1 cellular context compared by ENCODE assay signal in genomic region chr17:67378444-67379250, GRCh38.
TF ChIP-seq lines count a peak whose summit lies in the region.

No MANE protein-coding gene starts in this region.

TF ChIP-seq in HepG2, 621 proteins besides CTCF, POLR2A, EP300 and RAD21 (continued from another document and continues in another):
- TF ChIP-seq ZSCAN5A (CRISPR knock-in tag; IDR thresholded peaks at IDR 0.05; ENCODE audit: borderline replicate concordance) (no peak), NFE2L2 (IDR thresholded peaks at IDR 0.05; ENCODE audit: low read length) (no peak), ZNF674 (CRISPR knock-in tag; IDR thresholded peaks at IDR 0.05; ENCODE audit: low read depth) (no peak; the same call in 1 of the 2 replicates), ZGPAT (CRISPR knock-in tag; IDR thresholded peaks at IDR 0.05) (peak; percentile 39; the same call in 1 of the 2 replicates), KIAA2018 (CRISPR knock-in tag; IDR thresholded peaks at IDR 0.05; ENCODE audit: borderline replicate concordance) (no peak), NR1H2 (CRISPR knock-in tag; IDR thresholded peaks at IDR 0.05; ENCODE audit: borderline replicate concordance, low read depth) (no peak), E2F5 (CRISPR knock-in tag; conservative IDR thresholded peaks at IDR 0.05) (no peak), CSRNP2 (CRISPR knock-in tag; conservative IDR thresholded peaks at IDR 0.05; ENCODE audit: low read depth) (no peak), TOE1 (CRISPR knock-in tag; IDR thresholded peaks at IDR 0.05) (no peak), ZFYVE20 (CRISPR knock-in tag; IDR thresholded peaks at IDR 0.05; ENCODE audit: borderline replicate concordance, low read depth) (no peak), RORA (CRISPR knock-in tag; IDR thresholded peaks at IDR 0.05) (no peak), ZSCAN21 (CRISPR knock-in tag; IDR thresholded peaks at IDR 0.05; ENCODE audit: borderline replicate concordance) (peak; percentile 79; the same call in 1 of the 2 replicates), SRSF4 (IDR thresholded peaks at IDR 0.05; ENCODE audit: low read depth, low read length, poor library complexity, severe bottlenecking) (no peak), RFXAP (CRISPR knock-in tag; IDR thresholded peaks at IDR 0.05; ENCODE audit: borderline replicate concordance) (peak; percentile 51; the same call in 1 of the 2 replicates), ZNF207 (IDR thresholded peaks at IDR 0.05; ENCODE audit: borderline replicate concordance) (no peak), NFATC3 (CRISPR knock-in tag; IDR thresholded peaks at IDR 0.05) (no peak), TCF12 (IDR thresholded peaks at IDR 0.05) (no peak), TCF12 (CRISPR knock-in tag; IDR thresholded peaks at IDR 0.05) (no peak), BRD4 (CRISPR knock-in tag; IDR thresholded peaks at IDR 0.05) (0 out of 2 replicates have a peak, but pooled peaks have one; percentile 25), GLMP (CRISPR knock-in tag; IDR thresholded peaks at IDR 0.05; ENCODE audit: borderline replicate concordance) (no peak), AKAP8 (CRISPR knock-in tag; IDR thresholded peaks at IDR 0.05) (no peak), MTF1 (CRISPR knock-in tag; IDR thresholded peaks at IDR 0.05) (peak; percentile 64; the same call in 1 of the 2 replicates), MYNN (CRISPR knock-in tag; IDR thresholded peaks at IDR 0.05; ENCODE audit: low read depth) (no peak), RAD51 (IDR thresholded peaks at IDR 0.05; ENCODE audit: borderline replicate concordance) (no peak), ZNF512B (CRISPR knock-in tag; IDR thresholded peaks at IDR 0.05; ENCODE audit: borderline replicate concordance) (no peak), ZFP62 (CRISPR knock-in tag; IDR thresholded peaks at IDR 0.05) (no peak), ZNF709 (CRISPR knock-in tag; IDR thresholded peaks at IDR 0.05) (peak; percentile 75), ATF7-NPFF (CRISPR knock-in tag; IDR thresholded peaks at IDR 0.05; ENCODE audit: low read depth) (no peak), ZNF550 (CRISPR knock-in tag; IDR thresholded peaks at IDR 0.05; ENCODE audit: borderline replicate concordance) (no peak), ZNF275 (CRISPR knock-in tag; IDR thresholded peaks at IDR 0.05; ENCODE audit: borderline replicate concordance) (0 out of 2 replicates have a peak, but pooled peaks have one; percentile 46), ZNF317 (CRISPR knock-in tag; IDR thresholded peaks at IDR 0.05) (no peak), TRIM24 (CRISPR knock-in tag; IDR thresholded peaks at IDR 0.05) (no peak), KLF13 (CRISPR knock-in tag; IDR thresholded peaks at IDR 0.05) (no peak), SKI (IDR thresholded peaks at IDR 0.05; ENCODE audit: partially characterized antibody) (peak; percentile 79), CENPT (CRISPR knock-in tag; IDR thresholded peaks at IDR 0.05; ENCODE audit: low read depth) (no peak), HMGXB4 (CRISPR knock-in tag; IDR thresholded peaks at IDR 0.05; ENCODE audit: borderline replicate concordance in 1 of 2, low read depth in 1 of 2) (peak; percentile 94), SAP130 (CRISPR knock-in tag; IDR thresholded peaks at IDR 0.05; ENCODE audit: low read depth) (peak; percentile 44)
